ENCODE assay signal across 24 cellular contexts in the genomic region with DNA sequence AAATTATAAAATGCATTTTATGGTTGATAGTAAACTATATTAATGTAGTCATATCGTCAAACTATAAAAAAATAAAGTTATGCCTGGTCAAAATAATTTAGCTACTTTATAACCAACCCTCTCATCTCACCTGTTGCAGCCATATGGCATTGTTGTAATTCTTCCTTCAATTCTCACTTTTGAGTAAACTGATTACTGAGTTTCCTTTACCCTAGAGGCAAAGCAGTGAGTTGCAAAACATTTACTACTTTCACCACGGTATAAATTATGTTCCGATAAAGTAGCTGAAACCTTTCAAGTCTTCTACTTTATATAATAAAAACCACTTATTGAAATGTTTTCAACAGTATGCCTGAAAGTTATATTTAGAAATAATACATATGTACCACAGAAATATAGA.
"Had no signal": no experiment of that assay in that cellular context is flagged by ENCODE, and none has a peak within 500 bp of the region (broad histone marks: within the 10 kb centered on the region; RNA-seq: fewer than 3 reads in every experiment).

No MANE protein-coding gene starts in this region.

- H3K27me3 Mint-ChIP-seq: activated naive CD8-positive, alpha-beta T cell treated with anti-CD3 and anti-CD28 coated beads, Interleukin-2, amount 50 U/mL, for 24 hours; dendritic cell treated with granulocyte-macrophage colony-stimulating factor and Interleukin-4, amounts not matched to agents 40 ng/mL and 50 ng/mL, for 4 days; naive thymus-derived CD4-positive, alpha-beta T cell; stimulated activated memory B cell treated with anti-CD40 and anti-IgM and Interleukin-4, amounts not matched to agents 10 μg/mL and 1 μg/mL and 100 μg/mL, for 72 hours had no signal

- ATAC-seq: activated CD8-positive, alpha-beta T cell treated with anti-CD3 and anti-CD28 coated beads, Interleukin-2, amount 10 ng/mL, durations not matched to agents 7 days and 5 days; activated naive CD8-positive, alpha-beta T cell treated with anti-CD3 and anti-CD28 coated beads, Interleukin-2, amount 50 U/mL, for 24 hours; esophagus mucosa; left lobe of liver; lower lobe of right lung; naive thymus-derived CD4-positive, alpha-beta T cell; right lobe of liver; stimulated activated memory B cell treated with anti-CD40 and anti-IgM and Interleukin-4, amounts not matched to agents 10 μg/mL and 1 μg/mL and 100 μg/mL, for 72 hours had no signal

- H3K9me3 ChIP-seq: lower lobe of right lung, ovary, right lobe of liver, stomach, suprapubic skin, tibial nerve had no signal

- H3K4me3 Mint-ChIP-seq: activated CD8-positive, alpha-beta T cell treated with anti-CD3 and anti-CD28 coated beads, Interleukin-2, amount 10 ng/mL, durations not matched to agents 7 days and 5 days; activated naive CD8-positive, alpha-beta T cell treated with anti-CD3 and anti-CD28 coated beads, Interleukin-2, amount 50 U/mL, for 24 hours; activated T-helper 1 cell treated with anti-CD3 and anti-CD28 coated beads, Interleukin-12 subunit alpha, Interleukin-12 subunit beta, Interleukin-2, Interleukin-4 antibody, amounts not matched to agents 30 ng/mL and 10 ng/mL and 1 ng/mL, durations not matched to agents 14 hours and 24 hours and 36 hours; dendritic cell treated with granulocyte-macrophage colony-stimulating factor and Interleukin-4, amounts not matched to agents 40 ng/mL and 50 ng/mL, for 4 days; naive thymus-derived CD4-positive, alpha-beta T cell; neural progenitor cell; stimulated activated memory B cell treated with anti-CD40 and anti-IgM and Interleukin-4, amounts not matched to agents 10 μg/mL and 1 μg/mL and 100 μg/mL, for 72 hours; T-helper 2 cell treated with Interferon-gamma antibody and Interleukin-4, amounts not matched to agents 5 μg/mL and 100 μg/mL, for 36 hours had no signal

- H3K9ac ChIP-seq: neural progenitor cell had no signal

- H3K27ac ChIP-seq: cardiac muscle cell, lower lobe of right lung, neural progenitor cell, ovary, right lobe of liver, stomach, suprapubic skin, tibial nerve had no signal

- H3K27me3 ChIP-seq: cardiac muscle cell, neural progenitor cell, ovary, right lobe of liver, stomach, suprapubic skin, tibial nerve had no signal

- H3K27ac Mint-ChIP-seq: activated CD8-positive, alpha-beta T cell treated with anti-CD3 and anti-CD28 coated beads, Interleukin-2, amount 10 ng/mL, durations not matched to agents 7 days and 5 days; activated naive CD8-positive, alpha-beta T cell treated with anti-CD3 and anti-CD28 coated beads, Interleukin-2, amount 50 U/mL, for 24 hours; activated T-helper 1 cell treated with anti-CD3 and anti-CD28 coated beads, Interleukin-12 subunit alpha, Interleukin-12 subunit beta, Interleukin-2, Interleukin-4 antibody, amounts not matched to agents 30 ng/mL and 10 ng/mL and 1 ng/mL, durations not matched to agents 14 hours and 24 hours and 36 hours; dendritic cell treated with granulocyte-macrophage colony-stimulating factor and Interleukin-4, amounts not matched to agents 40 ng/mL and 50 ng/mL, for 4 days; naive thymus-derived CD4-positive, alpha-beta T cell; neural progenitor cell; stimulated activated memory B cell treated with anti-CD40 and anti-IgM and Interleukin-4, amounts not matched to agents 10 μg/mL and 1 μg/mL and 100 μg/mL, for 72 hours; T-helper 2 cell treated with Interferon-gamma antibody and Interleukin-4, amounts not matched to agents 5 μg/mL and 100 μg/mL, for 36 hours had no signal

- H2AFZ ChIP-seq: neural progenitor cell had no signal

- H3K4me3 ChIP-seq: cardiac muscle cell, lower lobe of right lung, neural progenitor cell, ovary, right lobe of liver, stomach, suprapubic skin, tibial nerve had no signal

- H3K36me3 ChIP-seq: cardiac muscle cell, lower lobe of right lung, neural progenitor cell, ovary, right lobe of liver had no signal

- H3K4me1 Mint-ChIP-seq: naive thymus-derived CD4-positive, alpha-beta T cell; neural progenitor cell; stimulated activated memory B cell treated with anti-CD40 and anti-IgM and Interleukin-4, amounts not matched to agents 10 μg/mL and 1 μg/mL and 100 μg/mL, for 72 hours had no signal

- DNase-seq: activated CD4-positive, alpha-beta T cell treated with anti-CD3 and anti-CD28 coated beads for 1 hour; activated CD4-positive, alpha-beta T cell treated with anti-CD3 and anti-CD28 coated beads, Interleukin-2, amount 50 U/mL, for 1 hour; activated CD8-positive, alpha-beta T cell treated with anti-CD3 and anti-CD28 coated beads, Interleukin-2, amount 10 ng/mL, durations not matched to agents 7 days and 5 days; activated gamma-delta T cell; activated naive CD4-positive, alpha-beta T cell treated with anti-CD3 and anti-CD28 coated beads, Interleukin-2, amount 50 U/mL, for 16 hours; activated naive CD8-positive, alpha-beta T cell treated with anti-CD3 and anti-CD28 coated beads, Interleukin-2, amount 50 U/mL, for 24 hours; effector CD4-positive, alpha-beta T cell; foreskin melanocyte; lower lobe of right lung; naive thymus-derived CD4-positive, alpha-beta T cell; ovary; right lobe of liver; small intestine; stomach had no signal

- H3K9me3 Mint-ChIP-seq: activated naive CD8-positive, alpha-beta T cell treated with anti-CD3 and anti-CD28 coated beads, Interleukin-2, amount 50 U/mL, for 24 hours; activated T-helper 1 cell treated with anti-CD3 and anti-CD28 coated beads, Interleukin-12 subunit alpha, Interleukin-12 subunit beta, Interleukin-2, Interleukin-4 antibody, amounts not matched to agents 30 ng/mL and 10 ng/mL and 1 ng/mL, durations not matched to agents 14 hours and 24 hours and 36 hours; dendritic cell treated with granulocyte-macrophage colony-stimulating factor and Interleukin-4, amounts not matched to agents 40 ng/mL and 50 ng/mL, for 4 days; naive thymus-derived CD4-positive, alpha-beta T cell; neural progenitor cell; stimulated activated memory B cell treated with anti-CD40 and anti-IgM and Interleukin-4, amounts not matched to agents 10 μg/mL and 1 μg/mL and 100 μg/mL, for 72 hours; T-helper 2 cell treated with Interferon-gamma antibody and Interleukin-4, amounts not matched to agents 5 μg/mL and 100 μg/mL, for 36 hours had no signal

- H3K4me1 ChIP-seq: lower lobe of right lung, neural progenitor cell, right lobe of liver, stomach, suprapubic skin, tibial nerve had no signal

- H3K4me2 ChIP-seq: neural progenitor cell had no signal
